20 cellular contexts compared by ENCODE assay signal in genomic region chr5:178463321-178464155, GRCh38.
"Had no signal": no experiment of that assay in that cellular context is flagged by ENCODE, and none has a peak within 500 bp of the region (broad histone marks: within the 10 kb centered on the region; RNA-seq: fewer than 3 reads in every experiment).

No MANE protein-coding gene starts in this region.

- H3K27me3 Mint-ChIP-seq: activated naive CD8-positive, alpha-beta T cell treated with anti-CD3 and anti-CD28 coated beads, Interleukin-2, amount 10 ng/mL, durations not matched to agents 7 days and 5 days had no signal

- H3K9me3 Mint-ChIP-seq: activated naive CD8-positive, alpha-beta T cell treated with anti-CD3 and anti-CD28 coated beads, Interleukin-2, amount 10 ng/mL, durations not matched to agents 7 days and 5 days; activated T-helper 1 cell treated with anti-CD3 and anti-CD28 coated beads, Interleukin-12 subunit alpha, Interleukin-12 subunit beta, Interleukin-2, Interleukin-4 antibody, amounts not matched to agents 30 ng/mL and 10 ng/mL and 1 ng/mL, durations not matched to agents 14 hours and 24 hours and 36 hours; central memory CD8-positive, alpha-beta T cell; naive thymus-derived CD8-positive, alpha-beta T cell had no signal

- H3K36me3 ChIP-seq: colonic mucosa, esophagus muscularis mucosa, tibial nerve, uterus had no signal

- DNase-seq: activated CD4-positive, alpha-beta T cell treated with anti-CD3 and anti-CD28 coated beads, Interleukin-2, amount 50 U/mL, for 1 hour; activated CD4-positive, CD25-positive, alpha-beta regulatory T cell treated with anti-CD3 and anti-CD28 coated beads, Interleukin-2, amount 50 U/mL, for 72 hours; activated naive CD4-positive, alpha-beta T cell treated with Interleukin-2 at 50 U/mL for 16 hours; activated naive CD8-positive, alpha-beta T cell treated with anti-CD3 and anti-CD28 coated beads, Interleukin-2, amount 10 ng/mL, durations not matched to agents 7 days and 5 days; activated T-cell treated with anti-CD3 and anti-CD28 coated beads for 4 hours; anterior cingulate cortex; colonic mucosa; effector CD4-positive, alpha-beta T cell; mesendoderm; naive thymus-derived CD8-positive, alpha-beta T cell; occipital lobe; stimulated activated naive CD4-positive, alpha-beta T cell treated with Interleukin-2 at 50 U/mL for 16 hours; substantia nigra; T1000; uterus had no signal

- H3K4me1 Mint-ChIP-seq: activated naive CD8-positive, alpha-beta T cell treated with anti-CD3 and anti-CD28 coated beads, Interleukin-2, amount 10 ng/mL, durations not matched to agents 7 days and 5 days; central memory CD8-positive, alpha-beta T cell had no signal

- H3K27ac ChIP-seq: colonic mucosa, esophagus muscularis mucosa, tibial nerve, uterus had no signal

- H3K9me3 ChIP-seq: colonic mucosa, esophagus muscularis mucosa, tibial nerve, uterus had no signal

- H3K36me3 Mint-ChIP-seq: activated naive CD8-positive, alpha-beta T cell treated with anti-CD3 and anti-CD28 coated beads, Interleukin-2, amount 10 ng/mL, durations not matched to agents 7 days and 5 days; naive thymus-derived CD8-positive, alpha-beta T cell had no signal

- H3K4me3 ChIP-seq: colonic mucosa, esophagus muscularis mucosa, tibial nerve, uterus had no signal

- ATAC-seq: naive thymus-derived CD8-positive, alpha-beta T cell had no signal

- H3K27ac Mint-ChIP-seq: activated naive CD8-positive, alpha-beta T cell treated with anti-CD3 and anti-CD28 coated beads, Interleukin-2, amount 10 ng/mL, durations not matched to agents 7 days and 5 days; activated T-helper 1 cell treated with anti-CD3 and anti-CD28 coated beads, Interleukin-12 subunit alpha, Interleukin-12 subunit beta, Interleukin-2, Interleukin-4 antibody, amounts not matched to agents 30 ng/mL and 10 ng/mL and 1 ng/mL, durations not matched to agents 14 hours and 24 hours and 36 hours; progenitor cell of endocrine pancreas had no signal

- H3K4me1 ChIP-seq: colonic mucosa, uterus had no signal

- H3K4me3 Mint-ChIP-seq: activated naive CD8-positive, alpha-beta T cell treated with anti-CD3 and anti-CD28 coated beads, Interleukin-2, amount 10 ng/mL, durations not matched to agents 7 days and 5 days; activated T-helper 1 cell treated with anti-CD3 and anti-CD28 coated beads, Interleukin-12 subunit alpha, Interleukin-12 subunit beta, Interleukin-2, Interleukin-4 antibody, amounts not matched to agents 30 ng/mL and 10 ng/mL and 1 ng/mL, durations not matched to agents 14 hours and 24 hours and 36 hours; central memory CD8-positive, alpha-beta T cell; naive thymus-derived CD8-positive, alpha-beta T cell had no signal

- H3K27me3 ChIP-seq: colonic mucosa, esophagus muscularis mucosa, tibial nerve, uterus had no signal
